Comparison of ENCODE assay signal across 9 cellular contexts in the genomic region with DNA sequence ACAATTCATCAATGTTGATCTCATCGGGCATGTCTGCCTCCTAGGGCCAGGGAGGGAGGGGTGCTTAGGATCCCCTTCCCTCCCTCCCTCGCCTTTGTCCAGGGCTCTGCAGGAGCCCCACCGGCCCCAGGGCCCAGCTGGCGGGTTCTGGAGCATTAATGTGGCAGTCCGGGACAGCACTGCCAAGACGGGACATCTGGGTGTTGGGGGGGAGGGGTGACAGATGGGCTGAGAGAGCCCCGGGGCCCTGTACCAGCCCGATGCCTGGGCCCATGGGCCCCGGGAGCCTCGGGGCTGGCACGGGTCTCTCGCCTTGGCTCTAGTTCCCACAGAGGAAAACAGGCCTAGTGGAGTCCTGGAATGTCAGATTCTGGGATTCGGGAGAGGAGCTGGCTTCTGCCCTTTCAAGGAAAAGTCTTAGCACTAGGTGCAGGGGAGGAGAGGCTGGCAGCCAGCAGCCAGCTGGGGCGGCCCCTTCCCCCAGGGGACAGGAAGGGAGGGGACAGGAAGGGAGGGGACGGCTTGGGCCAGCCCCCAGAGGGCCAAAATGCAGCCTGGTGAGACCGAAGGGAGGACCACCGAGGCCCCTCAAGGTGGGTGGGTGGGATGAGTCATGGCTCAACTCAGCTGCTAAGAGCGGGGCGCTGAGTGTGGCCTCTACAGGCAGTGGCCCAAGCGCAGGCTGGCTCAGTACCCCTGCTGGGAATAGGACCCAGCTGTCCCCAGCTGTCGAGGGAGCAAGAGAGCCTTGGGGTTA. TPM values are rescaled to one million over a fixed set of nuclear protein-coding genes. Genes with fewer than 3 reads are reported as not detected.
DNase-seq lines count a peak whose midpoint lies in the region; ATAC-seq and TF ChIP-seq lines count a peak whose summit lies in the region.
"Had no signal": no experiment of that assay in that cellular context is flagged by ENCODE, and none has a peak within 500 bp of the region (broad histone marks: within the 10 kb centered on the region; RNA-seq: fewer than 3 reads in every experiment).

No MANE protein-coding gene starts in this region.

- no peak overlapping the region for H3K9ac ChIP-seq in PC-3 (ENCODE audit: low read length)

- H3K27me3 ChIP-seq in WERI-Rb-1 (ENCODE audit: insufficient read depth, low read depth, severe bottlenecking) (no peaks in the 10 kb centered on the region), PC-3 (ENCODE audit: low read length) (no peaks in the 10 kb centered on the region)

- TF ChIP-seq CTCF in WERI-Rb-1 (IDR thresholded peaks at IDR 0.05; ENCODE audit: low read depth, low read length): no peak
- no peak for TF ChIP-seq CTCF in PC-3 (conservative IDR thresholded peaks at IDR 0.05; ENCODE audit: low read depth, low read length)

- H3K36me3 ChIP-seq in WERI-Rb-1 (peaks cover 50% of the 10 kb centered on the region), PC-3 (ENCODE audit: low read depth, low read length) (no peaks in the 10 kb centered on the region)

- H3K9me3 ChIP-seq in WERI-Rb-1 (ENCODE audit: severe bottlenecking) (no peaks in the 10 kb centered on the region), PC-3 (ENCODE audit: low read length) (no peaks in the 10 kb centered on the region)

- CTCF ChIA-PET in PC-3 (lab: Charles Lee): no interaction called here

- H3K4me3 ChIP-seq in WERI-Rb-1 (ENCODE audit: low read depth, low read length) (peak overlapping the region; percentile 50), PC-3 (ENCODE audit: low read length) (no peak overlapping the region)

- ATAC-seq in GM18858 (IDR thresholded peaks at IDR 0.05; ENCODE audit: unreplicated experiment): no peak
- ATAC-seq in PC-3: no peak
- ATAC-seq: activated T-cell treated with anti-CD3 and anti-CD28 coated beads, Interleukin-2, amount 50 U/mL, for 4 hours had no signal

- no peaks in the 10 kb centered on the region for H4K20me1 ChIP-seq in PC-3 (ENCODE audit: low read length)

- H3K9me2 ChIP-seq in PC-3 (replicated peaks; ENCODE audit: low read length): no peaks in the 10 kb centered on the region

- no peaks in the 10 kb centered on the region for H3K79me2 ChIP-seq in PC-3 (ENCODE audit: low read length)

- BruUV-seq in PC-3 (replicated peaks; lab: Mats Ljungman, UMichigan): no TSS peak

- peak overlapping the region; percentile 98 for H3K27ac ChIP-seq in WERI-Rb-1
- no peak overlapping the region for H3K27ac ChIP-seq in PC-3 (ENCODE audit: low read length)

- H3F3A ChIP-seq in PC-3 (ENCODE audit: low read length, unreplicated experiment): no peaks in the 10 kb centered on the region

- H2AFZ ChIP-seq in PC-3 (ENCODE audit: low read length): no peak overlapping the region

- intact Hi-C loops in PC-3 (cut with micrococcal nuclease): no loop called here

- H3K4me2 ChIP-seq in PC-3 (ENCODE audit: low read length): no peak overlapping the region

- peak; percentile 98 for DNase-seq in DMS 273 (lab: John Stamatoyannopoulos, UW; ENCODE audit: unreplicated experiment)
- peak; percentile 97 for DNase-seq in WERI-Rb-1
- peak; percentile 87 to 89 for DNase-seq in hippocampal formation (lab: John Stamatoyannopoulos, UW)
- peak; percentile 97 for DNase-seq in putamen (ENCODE audit: low spot score)
- DNase-seq in PC-3: no peak
- DNase-seq in NCI-H226: no peak
- no peak for DNase-seq in T1000 (lab: John Stamatoyannopoulos, UW)
- DNase-seq: activated T-cell treated with anti-CD3 and anti-CD28 coated beads, Interleukin-2, amount 50 U/mL, for 4 hours had no signal

- H3K4me1 ChIP-seq in PC-3 (ENCODE audit: insufficient read depth, low read length): peaks cover 4% of the 10 kb centered on the region; the same call in 1 of the 2 replicates

- POLR2A ChIA-PET in PC-3 (lab: Charles Lee; ENCODE audit: unreplicated experiment): no interaction called here

RNA-seq across cellular contexts. Expression of gene PPP1R14A, which starts 3.1 kb away (rescaled TPM):
- total RNA-seq in PC-3 (2014; rRNA removed): not detected in 2 replicates

RNA-seq across cellular contexts. Expression of gene SPINT2, which starts 11.3 kb away (rescaled TPM):
- 442 and 650 TPM in 2 replicates for total RNA-seq in PC-3 (2014; rRNA removed)

RNA-seq across cellular contexts. Expression of gene DPF1, which starts 29.1 kb away (rescaled TPM):
- 7.7 and 8.1 TPM in 2 replicates for total RNA-seq in PC-3 (2014; rRNA removed)

RNA-seq across cellular contexts. Expression of gene C19orf33, which starts 50.9 kb away (rescaled TPM):
- total RNA-seq in PC-3 (2014; rRNA removed): 169 and 212 TPM in 2 replicates
- total RNA-seq: activated T-cell treated with anti-CD3 and anti-CD28 coated beads, Interleukin-2, amount 50 U/mL, for 4 hours had no signal

Comparison
In these comparisons a context has a peak if more than half of its experiments do, and no peak if none do; other contexts are left out.
1. DNase-seq: peak in DMS 273 (single experiment), WERI-Rb-1 (single experiment), hippocampal formation (2 of 2) and putamen (single experiment); none in PC-3 (single experiment), NCI-H226 (single experiment) and T1000 (single experiment).